Comparison of ENCODE assay signal across 12 cellular contexts in genomic region chr12:76588881-76589565, GRCh38. TPM values are rescaled to one million over a fixed set of nuclear protein-coding genes. Genes with fewer than 3 reads are reported as not detected.
A peak's percentile ranks its signal among the peaks of the same experiment; 100 is the strongest.
DNase-seq lines count a peak whose midpoint lies in the region; ATAC-seq, FAIRE-seq and TF ChIP-seq lines count a peak whose summit lies in the region.
"Had no signal": no experiment of that assay in that cellular context is flagged by ENCODE, and none has a peak within 500 bp of the region (broad histone marks: within the 10 kb centered on the region; RNA-seq: fewer than 3 reads in every experiment).

No MANE protein-coding gene starts in this region.

- ATAC-seq in Right ventricle myocardium inferior (peak; percentile 81), T-helper 17 cell (peak; percentile 37), GM21529 (IDR thresholded peaks at IDR 0.05; ENCODE audit: unreplicated experiment) (no peak)
- ATAC-seq: SK-N-SH treated with all-trans-retinoic acid at 6 μM for 48 hours had no signal

- no peak overlapping the region for H3K4me2 ChIP-seq in keratinocyte (ENCODE audit: control insufficient read depth, extremely low read depth, insufficient read depth, low read depth, low read length)

- peaks cover 7% of the 10 kb centered on the region for H3K4me1 ChIP-seq in keratinocyte (ENCODE audit: control insufficient read depth, extremely low read depth, insufficient read depth, low read length)
- H3K4me1 ChIP-seq in vagina = no peaks in the 10 kb centered on the region

- no peaks in the 10 kb centered on the region for H3K9me1 ChIP-seq in keratinocyte (ENCODE audit: control insufficient read depth, extremely low read depth, insufficient read depth, low read length)

- peak; percentile 36 for FAIRE-seq in keratinocyte (lab: Jason Lieb, UNC)

- no peak overlapping the region for H3K27ac Mint-ChIP-seq in T-helper 17 cell
- H3K27ac Mint-ChIP-seq: nephron had no signal

- intact Hi-C loops in Right ventricle myocardium inferior (cut with DNase I) (no loop called here), cardiac septum (cut with DNase I) (no loop called here), vagina (cut with DNase I) (no loop called here)

- no peaks in the 10 kb centered on the region for H4K20me1 ChIP-seq in keratinocyte (ENCODE audit: control insufficient read depth, extremely low read depth, insufficient read depth, low read length)

- peak overlapping the region; percentile 51 for H3K27ac ChIP-seq in keratinocyte (ENCODE audit: control insufficient read depth, insufficient read depth, low read length)
- peak overlapping the region; percentile 68 for H3K27ac ChIP-seq in vagina

- H3K4me1 Mint-ChIP-seq in T-helper 17 cell = peaks cover 2% of the 10 kb centered on the region
- H3K4me1 Mint-ChIP-seq: nephron had no signal

- H3K4me3 ChIP-seq in keratinocyte (ENCODE audit: control insufficient read depth in 2 of 3, extremely low read depth in 1 of 3, insufficient read depth in 2 of 3, low read depth in 1 of 3, low read length in 3 of 3) (no peak overlapping the region), vagina (no peak overlapping the region)

- H2AFZ ChIP-seq in keratinocyte (ENCODE audit: control insufficient read depth, low read length) = no peak overlapping the region

- H3K27me3 Mint-ChIP-seq in T-helper 17 cell = peaks cover 10% of the 10 kb centered on the region

- H3K9ac ChIP-seq in keratinocyte (ENCODE audit: control insufficient read depth, extremely low read depth, insufficient read depth, low read length) = no peak overlapping the region

- H3K36me3 Mint-ChIP-seq in T-helper 17 cell (ENCODE audit: low read depth) = no peaks in the 10 kb centered on the region

- H3K36me3 ChIP-seq in keratinocyte (ENCODE audit: control insufficient read depth in 2 of 2, extremely low read depth in 1 of 2, insufficient read depth in 2 of 2, low read length in 2 of 2) = no peaks in the 10 kb centered on the region
- no peaks in the 10 kb centered on the region for H3K36me3 ChIP-seq in vagina

- TF ChIP-seq POLR2A in vagina (IDR thresholded peaks at IDR 0.05) = no peak

- DNase-seq in Right ventricle myocardium inferior (ENCODE audit: missing footprints) (no peak), cardiac septum (ENCODE audit: low spot score) (no peak), T-helper 17 cell (no peak), keratinocyte (ENCODE audit: low read depth, low spot score) (no peak), vagina (ENCODE audit: extremely low spot score in 2 of 2) (no peak), NCI-H510A treated with DMSO at 0.1 percent for 48 hours (lab: John Stamatoyannopoulos, UW) (no peak), NCI-H1436 (lab: John Stamatoyannopoulos, UW) (no peak)
- DNase-seq: erythroblast, Karpas-422 had no signal

- dilution Hi-C loops in keratinocyte (cut with MboI; ENCODE audit: extremely low pct_ligation_motif_present, low sequenced_read_pairs) = no loop called here

- no peaks in the 10 kb centered on the region for H3K9me3 ChIP-seq in T-helper 17 cell (ENCODE audit: control insufficient read depth, low read length, poor library complexity, severe bottlenecking)
- no peaks in the 10 kb centered on the region for H3K9me3 ChIP-seq in keratinocyte (ENCODE audit: control insufficient read depth, low read depth, low read length)
- no peaks in the 10 kb centered on the region for H3K9me3 ChIP-seq in vagina

- H3K27me3 ChIP-seq in keratinocyte (ENCODE audit: control insufficient read depth, extremely low read depth, insufficient read depth, low read length) (no peaks in the 10 kb centered on the region), vagina (no peaks in the 10 kb centered on the region)

- H3K79me2 ChIP-seq in keratinocyte (ENCODE audit: control insufficient read depth, insufficient read depth, low read length) = no peaks in the 10 kb centered on the region

- no peak for TF ChIP-seq CTCF in keratinocyte (optimal IDR thresholded peaks at IDR 0.05 in 1 of 3, IDR thresholded peaks at IDR 0.05 in 1 of 3, conservative IDR thresholded peaks at IDR 0.05 in 1 of 3; ENCODE audit: extremely low read depth in 1 of 3, insufficient read depth in 2 of 3, low read length in 3 of 3)
- no peak for TF ChIP-seq CTCF in vagina (IDR thresholded peaks at IDR 0.05)

- no peak overlapping the region for H3K4me3 Mint-ChIP-seq in T-helper 17 cell
- H3K4me3 Mint-ChIP-seq: nephron had no signal

RNA-seq across cellular contexts. Expression of gene OSBPL8, which starts 29.5 kb away (rescaled TPM):
- 33.1 TPM for total RNA-seq in Right ventricle myocardium inferior
- 43.2 TPM for total RNA-seq in cardiac septum
- 100 to 1,000 TPM; 141 to 146 TPM for total RNA-seq in T-helper 17 cell
- polyA plus RNA-seq in keratinocyte = 24.7 to 33.7 TPM (median 25.1 TPM) in 3 replicates
- polyA plus RNA-seq in keratinocyte (2011; ENCODE audit: low read depth) = 62.7 TPM
- 19.1 and 29.4 TPM in 2 replicates for polyA plus RNA-seq in keratinocyte (2011; cell fraction: cytosol; rRNA removed)
- 20.6 and 28.7 TPM in 2 replicates for polyA plus RNA-seq in keratinocyte (2011; cell fraction: nucleus; rRNA removed)
- 26.1 and 26.3 TPM in 2 replicates for polyA plus RNA-seq in keratinocyte (2012; ENCODE audit: low replicate concordance)
- polyA minus RNA-seq in keratinocyte = 21.8 to 151 TPM (median 73.2 TPM) in 3 replicates
- polyA minus RNA-seq in keratinocyte (2011; cell fraction: cytosol; rRNA and poly(A)+ RNA removed) = 56.4 TPM
- polyA minus RNA-seq in keratinocyte (2011; cell fraction: nucleus; rRNA and poly(A)+ RNA removed) = 84.9 and 133 TPM in 2 replicates
- 66.5 TPM for total RNA-seq in vagina
